ENCODE assay signal across 14 cellular contexts in the genomic region with DNA sequence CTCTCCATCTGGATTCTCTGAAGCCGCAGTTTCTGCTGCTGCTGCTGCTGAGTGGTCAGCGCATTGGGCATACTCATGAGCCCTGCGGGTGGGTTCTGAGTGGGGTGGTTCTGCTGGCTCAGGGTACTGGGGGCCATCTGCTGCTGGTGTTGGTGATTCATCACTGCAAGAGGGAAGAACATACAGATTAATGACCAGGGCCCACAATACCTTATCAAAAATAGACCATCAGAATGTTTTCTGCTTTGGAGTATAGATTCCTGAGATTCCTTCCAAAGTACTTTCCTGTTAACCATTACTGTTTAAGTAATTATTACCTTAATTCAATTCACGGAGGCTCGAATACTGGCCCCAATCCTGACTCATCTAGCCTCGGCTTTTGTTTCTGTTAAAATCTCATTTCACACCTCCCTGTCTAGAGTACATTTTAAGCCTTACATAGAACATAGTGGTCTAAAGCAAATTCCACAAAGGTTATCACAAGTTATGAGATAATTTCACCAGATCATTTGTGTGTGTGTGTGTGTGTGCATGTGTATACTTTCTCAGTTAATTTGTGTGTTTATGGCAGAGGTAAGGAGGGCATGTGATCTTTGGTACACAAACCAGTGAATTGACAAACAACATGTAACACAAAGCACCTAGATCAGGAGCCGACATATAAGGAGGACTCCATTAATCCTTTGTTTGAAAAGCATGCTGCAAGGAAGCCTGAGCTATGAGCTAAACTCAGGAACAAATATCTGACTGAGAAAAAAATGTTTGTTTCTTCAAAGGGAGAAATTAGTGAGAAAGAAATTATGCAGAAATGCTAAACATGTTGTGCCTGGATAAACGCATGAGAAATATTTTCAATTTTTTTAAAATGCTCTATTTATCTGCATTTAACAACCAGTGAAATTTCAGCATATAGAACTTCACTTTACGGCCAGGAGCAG.
DNase-seq lines count a peak whose midpoint lies in the region; ATAC-seq and TF ChIP-seq lines count a peak whose summit lies in the region.
"Had no signal": no experiment of that assay in that cellular context is flagged by ENCODE, and none has a peak within 500 bp of the region (broad histone marks: within the 10 kb centered on the region; RNA-seq: fewer than 3 reads in every experiment).

No MANE protein-coding gene starts in this region.

- no peak for ATAC-seq in HG02870 (IDR thresholded peaks at IDR 0.05; ENCODE audit: unreplicated experiment)
- no peak for ATAC-seq in GM18858 (IDR thresholded peaks at IDR 0.05; ENCODE audit: unreplicated experiment)
- ATAC-seq: activated T-cell treated with anti-CD3 and anti-CD28 coated beads, Interleukin-2, amount 50 U/mL, for 72 hours; esophagus mucosa had no signal

- no peak for TF ChIP-seq CTCF in Caco-2 (IDR thresholded peaks at IDR 0.05; ENCODE audit: insufficient read depth in 1 of 2, low read depth in 1 of 2, low read length in 1 of 2, severe bottlenecking in 1 of 2, unreplicated experiment in 1 of 2)
- no peak for TF ChIP-seq CTCF in epithelial cell of proximal tubule (conservative IDR thresholded peaks at IDR 0.05; ENCODE audit: low read depth, low read length)
- no peak for TF ChIP-seq CTCF in neural progenitor cell (IDR thresholded peaks at IDR 0.05)
- no peak for TF ChIP-seq CTCF in thyroid gland (IDR thresholded peaks at IDR 0.05)

- H3K27ac Mint-ChIP-seq in Caco-2 (ENCODE audit: unreplicated experiment), result peak overlapping the region; percentile 98
- peak overlapping the region; percentile 4 for H3K27ac Mint-ChIP-seq in neural progenitor cell
- H3K27ac Mint-ChIP-seq in activated CD4-positive, alpha-beta memory T cell treated with anti-CD3 and anti-CD28 coated beads, Interleukin-2, amount 10 ng/mL, durations not matched to agents 7 days and 5 days, result no peak overlapping the region
- H3K27ac Mint-ChIP-seq: activated T-cell treated with anti-CD3 and anti-CD28 coated beads, Interleukin-2, amount 50 U/mL, for 72 hours had no signal

- no peaks in the 10 kb centered on the region for H3K79me2 ChIP-seq in neural progenitor cell (ENCODE audit: low read depth)

- H3F3A ChIP-seq in neural progenitor cell (ENCODE audit: low read depth), result no peaks in the 10 kb centered on the region

- H3K4me3 Mint-ChIP-seq in Caco-2 (ENCODE audit: unreplicated experiment), result peak overlapping the region; percentile 76
- H3K4me3 Mint-ChIP-seq in neural progenitor cell, result no peak overlapping the region
- no peak overlapping the region for H3K4me3 Mint-ChIP-seq in activated CD4-positive, alpha-beta memory T cell treated with anti-CD3 and anti-CD28 coated beads, Interleukin-2, amount 10 ng/mL, durations not matched to agents 7 days and 5 days
- H3K4me3 Mint-ChIP-seq: activated T-cell treated with anti-CD3 and anti-CD28 coated beads, Interleukin-2, amount 50 U/mL, for 72 hours had no signal

- DNase-seq in Caco-2 (peak; percentile 38 to 60), M059J (ENCODE audit: low read depth) (peak; percentile 62), epithelial cell of proximal tubule (ENCODE audit: low read depth) (peak; percentile 94), neural progenitor cell (ENCODE audit: low spot score) (no peak), thyroid gland (no peak)
- DNase-seq in activated CD4-positive, alpha-beta memory T cell treated with anti-CD3 and anti-CD28 coated beads, Interleukin-2, amount 10 ng/mL, durations not matched to agents 7 days and 5 days, result no peak
- DNase-seq: activated CD4-positive, alpha-beta T cell treated with anti-CD3 and anti-CD28 coated beads for 1 hour; activated T-cell treated with anti-CD3 and anti-CD28 coated beads, Interleukin-2, amount 50 U/mL, for 72 hours; NCI-H146; small intestine had no signal

- H3K4me3 ChIP-seq in Caco-2 (ENCODE audit: low read depth, low read length) (no peak overlapping the region), epithelial cell of proximal tubule (ENCODE audit: low read depth, low read length) (peak overlapping the region; percentile 57), neural progenitor cell (no peak overlapping the region), thyroid gland (replicated peaks in 1 of 3) (no peak overlapping the region)
- H3K4me3 ChIP-seq: BLaER1 treated with 17β-estradiol and CSF1 and Interleukin-3, amounts not matched to agents 10 nM and 100 nM had no signal

- no peak for TF ChIP-seq POLR2A in thyroid gland (IDR thresholded peaks at IDR 0.05)

- no peaks in the 10 kb centered on the region for H4K20me1 ChIP-seq in neural progenitor cell (ENCODE audit: low read depth)
- H4K20me1 ChIP-seq: BLaER1 treated with 17β-estradiol and CSF1 and Interleukin-3, amounts not matched to agents 10 nM and 100 nM had no signal

- peaks cover 49% of the 10 kb centered on the region for H3K4me1 ChIP-seq in Caco-2
- H3K4me1 ChIP-seq in neural progenitor cell, result peaks cover 6% of the 10 kb centered on the region
- peaks cover 3 to 30% of the 10 kb centered on the region in 2 donors for H3K4me1 ChIP-seq in thyroid gland
- H3K4me1 ChIP-seq: BLaER1 treated with 17β-estradiol and CSF1 and Interleukin-3, amounts not matched to agents 10 nM and 100 nM had no signal

- CTCF ChIA-PET in Caco-2 (lab: Charles Lee), result no interaction called here
- CTCF ChIA-PET in activated CD4-positive, alpha-beta memory T cell treated with anti-CD3 and anti-CD28 coated beads, Interleukin-2, amount 10 ng/mL, durations not matched to agents 7 days and 5 days (lab: Charles Lee), result interaction anchor here (1.0 kb wide), 1 partner anchor 26 kb away, joined by 3 read pairs; no protein-coding TSS in a partner anchor

- no TSS peak for BruUV-seq in Caco-2 (replicated peaks; lab: Mats Ljungman, UMichigan)

- H3K36me3 Mint-ChIP-seq in Caco-2 (ENCODE audit: insufficient read depth, unreplicated experiment) (peaks cover 16% of the 10 kb centered on the region), neural progenitor cell (peaks cover 20% of the 10 kb centered on the region)
- no peaks in the 10 kb centered on the region for H3K36me3 Mint-ChIP-seq in activated CD4-positive, alpha-beta memory T cell treated with anti-CD3 and anti-CD28 coated beads, Interleukin-2, amount 10 ng/mL, durations not matched to agents 7 days and 5 days (ENCODE audit: low read depth)

- H3K27ac ChIP-seq in neural progenitor cell (no peak overlapping the region), thyroid gland (no peak overlapping the region)
- H3K27ac ChIP-seq: BLaER1 treated with 17β-estradiol and CSF1 and Interleukin-3, amounts not matched to agents 10 nM and 100 nM had no signal

- H3K9me3 Mint-ChIP-seq in Caco-2 (ENCODE audit: unreplicated experiment) (no peaks in the 10 kb centered on the region), neural progenitor cell (no peaks in the 10 kb centered on the region)
- H3K9me3 Mint-ChIP-seq in activated CD4-positive, alpha-beta memory T cell treated with anti-CD3 and anti-CD28 coated beads, Interleukin-2, amount 10 ng/mL, durations not matched to agents 7 days and 5 days, result no peaks in the 10 kb centered on the region
- H3K9me3 Mint-ChIP-seq: activated T-cell treated with anti-CD3 and anti-CD28 coated beads, Interleukin-2, amount 50 U/mL, for 72 hours had no signal

- intact Hi-C loops in Caco-2 (cut with micrococcal nuclease; ENCODE audit: unreplicated experiment), result loop anchor here (5.0 kb wide), 1 partner anchor 65 kb away; no protein-coding TSS in a partner anchor
- intact Hi-C loops in thyroid gland (cut with DNase I), result loop anchor here (10.0 kb wide), 1 partner anchor 112 kb away; a partner anchor contains a TSS

- WGBS in thyroid gland, 2 donors, result 90 to 93% methylated on average over 9 of the region's 9 CpGs

- H3K4me1 Mint-ChIP-seq in Caco-2 (ENCODE audit: low read depth, unreplicated experiment), result peaks cover 40% of the 10 kb centered on the region
- H3K4me1 Mint-ChIP-seq in neural progenitor cell, result peaks cover 27% of the 10 kb centered on the region
- H3K4me1 Mint-ChIP-seq in activated CD4-positive, alpha-beta memory T cell treated with anti-CD3 and anti-CD28 coated beads, Interleukin-2, amount 10 ng/mL, durations not matched to agents 7 days and 5 days, result no peaks in the 10 kb centered on the region

- H3K9ac ChIP-seq in neural progenitor cell, result no peak overlapping the region
- H3K9ac ChIP-seq: BLaER1 treated with 17β-estradiol and CSF1 and Interleukin-3, amounts not matched to agents 10 nM and 100 nM had no signal

- H3K36me3 ChIP-seq in Caco-2 (ENCODE audit: control insufficient read depth, insufficient read depth, low read length) (no peaks in the 10 kb centered on the region), neural progenitor cell (no peaks in the 10 kb centered on the region), thyroid gland (peaks cover 3 to 7% of the 10 kb centered on the region in 2 donors)
- H3K36me3 ChIP-seq: BLaER1 treated with 17β-estradiol and CSF1 and Interleukin-3, amounts not matched to agents 10 nM and 100 nM had no signal

- H3K9me3 ChIP-seq in Caco-2, result no peaks in the 10 kb centered on the region
- no peaks in the 10 kb centered on the region for H3K9me3 ChIP-seq in neural progenitor cell (ENCODE audit: low read depth)
- H3K9me3 ChIP-seq in thyroid gland, result no peaks in the 10 kb centered on the region
- H3K9me3 ChIP-seq: BLaER1 treated with 17β-estradiol and CSF1 and Interleukin-3, amounts not matched to agents 10 nM and 100 nM had no signal

- H2AFZ ChIP-seq in neural progenitor cell (replicated peaks), result no peak overlapping the region

- H3K4me2 ChIP-seq in neural progenitor cell, result no peak overlapping the region
- H3K4me2 ChIP-seq: BLaER1 treated with 17β-estradiol and CSF1 and Interleukin-3, amounts not matched to agents 10 nM and 100 nM had no signal

- H3K27me3 ChIP-seq in Caco-2 (replicated peaks; ENCODE audit: control insufficient read depth, insufficient read depth, low read length) (no peaks in the 10 kb centered on the region), neural progenitor cell (no peaks in the 10 kb centered on the region), thyroid gland (no peaks in the 10 kb centered on the region)
- H3K27me3 ChIP-seq: BLaER1 treated with 17β-estradiol and CSF1 and Interleukin-3, amounts not matched to agents 10 nM and 100 nM had no signal

- no peaks in the 10 kb centered on the region for H3K27me3 Mint-ChIP-seq in Caco-2 (ENCODE audit: insufficient read depth, unreplicated experiment)
- H3K27me3 Mint-ChIP-seq in neural progenitor cell (ENCODE audit: insufficient read depth, low read depth), result no peaks in the 10 kb centered on the region
- H3K27me3 Mint-ChIP-seq in activated CD4-positive, alpha-beta memory T cell treated with anti-CD3 and anti-CD28 coated beads, Interleukin-2, amount 10 ng/mL, durations not matched to agents 7 days and 5 days, result peaks cover 18% of the 10 kb centered on the region

- POLR2A ChIA-PET in Caco-2 (lab: Charles Lee), result no interaction called here
- POLR2A ChIA-PET in activated CD4-positive, alpha-beta memory T cell treated with anti-CD3 and anti-CD28 coated beads, Interleukin-2, amount 10 ng/mL, durations not matched to agents 7 days and 5 days (lab: Charles Lee), result no interaction called here

Comparison
In these comparisons a context has a peak if more than half of its experiments do, and no peak if none do; other contexts are left out.
1. DNase-seq: peak in Caco-2 (2 of 2), M059J (single experiment) and epithelial cell of proximal tubule (single experiment); none in neural progenitor cell (single experiment), activated CD4-positive, alpha-beta memory T cell treated with anti-CD3 and anti-CD28 coated beads, Interleukin-2, amount 10 ng/mL, durations not matched to agents 7 days and 5 days (single experiment) and thyroid gland (0 of 2).